In genomic region chr2:207624170-207625013, GRCh38 we compare ENCODE assay signal across 8 cellular contexts. TPM values are rescaled to one million over a fixed set of nuclear protein-coding genes. Genes with fewer than 3 reads are reported as not detected.
DNase-seq lines count a peak whose midpoint lies in the region; ATAC-seq and TF ChIP-seq lines count a peak whose summit lies in the region.

No MANE protein-coding gene starts in this region.

- H3K4me1 Mint-ChIP-seq in endothelial cell (ENCODE audit: unreplicated experiment), result peaks cover 18% of the 10 kb centered on the region

- H3K4me3 ChIP-seq in BLaER1 (peak overlapping the region; percentile 90), mesodermal cell (ENCODE audit: extremely low read depth, insufficient read depth, low read length, poor library complexity, severe bottlenecking) (peak overlapping the region; percentile 73)

- H3K9me3 ChIP-seq in BLaER1, result no peaks in the 10 kb centered on the region
- H3K9me3 ChIP-seq in mesodermal cell (ENCODE audit: control insufficient read depth, low read length), result no peaks in the 10 kb centered on the region

- H3K27me3 ChIP-seq in BLaER1, result no peaks in the 10 kb centered on the region

- ATAC-seq in GM19043 (IDR thresholded peaks at IDR 0.05; ENCODE audit: low read depth, unreplicated experiment), result peak; percentile 35
- peak; percentile 35 for ATAC-seq in HG03280 (IDR thresholded peaks at IDR 0.05; ENCODE audit: unreplicated experiment)

- H3K27ac Mint-ChIP-seq in endothelial cell (ENCODE audit: unreplicated experiment), result peak overlapping the region; percentile 76

- no peaks in the 10 kb centered on the region for H3K9me3 Mint-ChIP-seq in endothelial cell (ENCODE audit: unreplicated experiment)

- TF ChIP-seq CTCF in endothelial cell (IDR thresholded peaks at IDR 0.05; ENCODE audit: unreplicated experiment), result no peak

- peaks cover 17% of the 10 kb centered on the region for H3K36me3 Mint-ChIP-seq in endothelial cell (ENCODE audit: low read depth, unreplicated experiment)

- H4K20me1 ChIP-seq in BLaER1, result no peaks in the 10 kb centered on the region

- peak overlapping the region; percentile 100 for H3K27ac ChIP-seq in BLaER1
- peak overlapping the region; percentile 77 for H3K27ac ChIP-seq in mesodermal cell (ENCODE audit: low read depth, low read length, severe bottlenecking)

- H3K4me2 ChIP-seq in BLaER1, result peak overlapping the region; percentile 92

- peak overlapping the region; percentile 99 for H3K9ac ChIP-seq in BLaER1

- H3K36me3 ChIP-seq in BLaER1 (peaks cover 27% of the 10 kb centered on the region), mesodermal cell (ENCODE audit: control insufficient read depth, insufficient read depth, low read length) (peaks cover 34% of the 10 kb centered on the region)

- peak overlapping the region; percentile 90 for H3K4me3 Mint-ChIP-seq in endothelial cell (ENCODE audit: unreplicated experiment)

- 4 to 5% methylated on average over 37 to 38 of the region's 47 CpGs for WGBS in mesodermal cell (ENCODE audit: insufficient coverage in 2 of 2), 2 experiments

- peak; percentile 70 for DNase-seq in NOMO-1 treated with DMSO at 0.1 percent for 48 hours (lab: John Stamatoyannopoulos, UW; ENCODE audit: unreplicated experiment)
- peak; percentile 84 for DNase-seq in activated CD8-positive, alpha-beta memory T cell treated with anti-CD3 and anti-CD28 coated beads, Interleukin-2, amount 50 U/mL, for 48 hours
- DNase-seq in endothelial cell (ENCODE audit: low spot score), result peak; percentile 78
- peak; percentile 43 to 47 for DNase-seq in stimulated activated CD8-positive, alpha-beta memory T cell treated with anti-CD3 and anti-CD28 coated beads, Interleukin-15, amount 100 ng/mL, for 48 hours (ENCODE audit: low read depth in 2 of 2)

- H3K4me1 ChIP-seq in BLaER1 (peaks cover 66% of the 10 kb centered on the region), mesodermal cell (ENCODE audit: control insufficient read depth, insufficient read depth, low read length, poor library complexity, severe bottlenecking) (peaks cover 5% of the 10 kb centered on the region)

- H3K27me3 Mint-ChIP-seq in endothelial cell (ENCODE audit: unreplicated experiment), result peaks cover 8% of the 10 kb centered on the region

RNA-seq across cellular contexts. Expression of gene METTL21A, which starts 0.8 kb away (rescaled TPM):
- 14.9 TPM for total RNA-seq in endothelial cell (ENCODE audit: unreplicated experiment)
- polyA plus RNA-seq in mesodermal cell (2013, experiment 1 of 2), result 25.4 TPM
- 26.7 TPM for polyA plus RNA-seq in mesodermal cell (2013, experiment 2 of 2)

Comparison
In these comparisons a context has a peak if more than half of its experiments do, and no peak if none do; other contexts are left out.
1. Peak in every context shown above with its lines: DNase-seq, ATAC-seq, H3K4me3 ChIP-seq and H3K27ac ChIP-seq.